In the genomic region with DNA sequence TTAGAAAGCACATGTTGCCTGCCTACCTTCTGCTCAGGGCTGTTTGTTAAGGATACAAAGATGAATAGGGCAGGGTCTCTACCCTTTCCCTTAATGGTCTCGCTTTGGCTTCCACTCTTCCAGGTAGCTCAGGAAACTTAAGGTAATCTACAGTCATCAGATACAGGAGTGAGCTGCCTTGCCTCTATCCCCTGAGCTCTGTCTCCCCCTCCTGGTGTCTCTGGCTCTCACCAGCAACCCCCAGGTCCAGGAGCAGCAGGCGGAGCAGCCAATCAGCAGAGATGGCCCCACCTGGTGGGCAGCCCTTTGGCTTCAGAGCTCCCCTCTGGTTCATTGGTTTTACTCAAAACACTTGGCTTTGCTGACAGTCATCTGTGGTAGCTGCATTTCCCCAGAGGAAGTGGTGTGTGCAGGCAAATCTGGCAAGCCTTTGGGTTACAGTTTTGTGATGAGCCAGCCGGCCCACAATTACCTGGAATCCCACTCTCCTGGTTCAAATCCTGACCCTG, we compare ENCODE assay signal across 8 cellular contexts. TPM values are rescaled to one million over a fixed set of nuclear protein-coding genes. Genes with fewer than 3 reads are reported as not detected.
DNase-seq lines count a peak whose midpoint lies in the region; ATAC-seq and TF ChIP-seq lines count a peak whose summit lies in the region.

No MANE protein-coding gene starts in this region.

- H3K27ac ChIP-seq in colonic mucosa (no peak overlapping the region), right lobe of liver (peak overlapping the region in 1 of 3 donors; percentile 14)

- H3K9ac ChIP-seq in colonic mucosa (ENCODE audit: low read depth in 2 of 2, low read length in 2 of 2), result no peak overlapping the region

- H3K36me3 ChIP-seq in colonic mucosa (no peaks in the 10 kb centered on the region), right lobe of liver (no peaks in the 10 kb centered on the region)

- WGBS in right lobe of liver (ENCODE audit: insufficient coverage, low coverage, low lambda C conversion rate, missing lambda C conversion rate), result 7% methylated on average over 3 of the region's 3 CpGs

- no peak overlapping the region for H3K4me3 ChIP-seq in colonic mucosa
- no peak overlapping the region for H3K4me3 ChIP-seq in right lobe of liver

- TF ChIP-seq CTCF in colonic mucosa (IDR thresholded peaks at IDR 0.05), result peak; percentile 81
- TF ChIP-seq CTCF in right lobe of liver (IDR thresholded peaks at IDR 0.05), result peak; percentile 90 to 94 (median 92)

- DNase-seq in CD1c-positive myeloid dendritic cell (ENCODE audit: extremely low spot score) (peak; percentile 84), NCI-H524 treated with DMSO at 0.1 percent for 48 hours (lab: John Stamatoyannopoulos, UW) (peak; percentile 60), colonic mucosa (peak; percentile 84), right lobe of liver (peak; percentile 78 to 83 (median 82))
- peak; percentile 88 for DNase-seq in activated CD4-positive, alpha-beta T cell treated with anti-CD3 and anti-CD28 coated beads for 48 hours
- peak; percentile 62 to 78 (median 76) for DNase-seq in stimulated activated CD4-positive, alpha-beta T cell treated with anti-CD3 and anti-CD28 coated beads, TNF-alpha, amount 100 ng/mL, for 48 hours (ENCODE audit: low read depth in 3 of 3)

- H3K4me1 ChIP-seq in colonic mucosa (no peaks in the 10 kb centered on the region), right lobe of liver (peaks cover 0 to 49% (median 18%) of the 10 kb centered on the region in 4 donors)

- no peak for TF ChIP-seq POLR2A in right lobe of liver (IDR thresholded peaks at IDR 0.05)

- H3K9me3 ChIP-seq in colonic mucosa, result no peaks in the 10 kb centered on the region
- H3K9me3 ChIP-seq in right lobe of liver, result no peaks in the 10 kb centered on the region

- no peaks in the 10 kb centered on the region for H3K27me3 ChIP-seq in colonic mucosa
- H3K27me3 ChIP-seq in right lobe of liver, result no peaks in the 10 kb centered on the region

- ATAC-seq in GM19351 (IDR thresholded peaks at IDR 0.05; ENCODE audit: unreplicated experiment) (peak; percentile 98), HG03432 (IDR thresholded peaks at IDR 0.05; ENCODE audit: unreplicated experiment) (peak; percentile 98), right lobe of liver (peak; percentile 70 to 86 (median 75))

- intact Hi-C loops in colonic mucosa (cut with DNase I) (loop anchor here (5.0 kb wide), 2 partner anchors 81 to 161 kb away; no protein-coding TSS in a partner anchor), right lobe of liver (cut with DNase I) (loop anchor here (5.0 to 10.0 kb wide), 4 partner anchors 101 to 184 kb away; a partner anchor contains a TSS)

RNA-seq across cellular contexts. Expression of a gene that starts 8.5 kb away (rescaled TPM):
- total RNA-seq in colonic mucosa (under 1 TPM; 0.57 to 0.66 TPM), right lobe of liver (1 to 10 TPM in 1 of 6 experiments, under 1 TPM in 4, not detected in 1; 0.25 to 1.8 (median 0.72) TPM)

RNA-seq across cellular contexts. Expression of a gene that starts 41.2 kb away (rescaled TPM):
- total RNA-seq in colonic mucosa (under 1 TPM; 0.29 to 0.47 TPM), right lobe of liver (not detected)
